7 cellular contexts compared by ENCODE assay signal in the genomic region with DNA sequence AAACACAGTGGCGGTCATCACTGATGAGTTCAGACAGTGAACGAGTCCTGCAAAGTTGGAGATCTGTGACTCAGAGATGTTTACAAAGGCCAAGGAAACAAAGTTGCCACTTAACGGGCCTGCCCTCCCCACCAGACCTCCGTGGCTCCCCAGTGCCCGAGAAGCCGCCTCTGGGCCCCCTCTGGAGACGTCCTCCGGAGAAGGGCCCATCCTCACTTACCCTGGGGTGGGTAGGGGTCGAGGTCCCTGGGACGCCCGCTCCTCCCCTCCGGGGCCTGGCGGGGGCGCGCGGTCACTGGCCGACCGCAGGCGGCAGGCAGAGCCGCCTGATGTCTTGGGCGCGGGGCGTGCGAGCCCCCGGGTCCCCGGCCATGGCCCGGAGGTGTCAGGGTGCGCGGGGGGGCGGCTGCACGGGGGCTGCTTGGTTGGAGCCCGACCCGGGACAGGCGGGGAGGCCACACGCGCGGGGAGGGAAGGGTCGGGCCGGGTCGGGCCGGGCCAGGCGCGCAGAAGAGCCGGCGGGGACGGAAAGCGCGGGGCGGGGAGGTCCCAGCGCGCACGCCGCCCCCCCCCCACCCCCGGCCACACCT. TPM values are rescaled to one million over a fixed set of nuclear protein-coding genes. Genes with fewer than 3 reads are reported as not detected.
DNase-seq lines count a peak whose midpoint lies in the region; ATAC-seq and TF ChIP-seq lines count a peak whose summit lies in the region.

No MANE protein-coding gene starts in this region.

- peaks cover 14% of the 10 kb centered on the region for H3K4me1 ChIP-seq in effector memory CD4-positive, alpha-beta T cell (ENCODE audit: control insufficient read depth, insufficient read depth, low read length, poor library complexity, severe bottlenecking)
- H3K4me1 ChIP-seq in mesendoderm (ENCODE audit: control insufficient read depth, low read depth, low read length) (no peaks in the 10 kb centered on the region), upper lobe of left lung (peaks cover 24 to 37% (median 32%) of the 10 kb centered on the region in 4 donors)

- no CpG with 5 or more reads among the region's 54 CpGs for WGBS in mesendoderm (ENCODE audit: extremely low coverage, insufficient coverage, low lambda C conversion rate)
- 1 to 3% methylated on average over 8 to 10 of the region's 54 CpGs for WGBS in upper lobe of left lung, 2 donors

- no peak overlapping the region for H2BK5ac ChIP-seq in mesendoderm (ENCODE audit: low read length)

- no peaks in the 10 kb centered on the region for H3K9me3 ChIP-seq in effector memory CD4-positive, alpha-beta T cell (ENCODE audit: control insufficient read depth, low read length)
- no peaks in the 10 kb centered on the region for H3K9me3 ChIP-seq in upper lobe of left lung

- TF ChIP-seq POLR2A in upper lobe of left lung (IDR thresholded peaks at IDR 0.05) = peak in 2 of 4 donors; percentile 19 to 27

- peak in 2 of 6 experiments; percentile 10 to 26 for TF ChIP-seq CTCF in upper lobe of left lung (IDR thresholded peaks at IDR 0.05)

- no peak overlapping the region for H3K23ac ChIP-seq in mesendoderm (ENCODE audit: low read length)

- ATAC-seq in GM18909 (IDR thresholded peaks at IDR 0.05; ENCODE audit: poor library complexity, unreplicated experiment) (peak; percentile 50), HG02981 (IDR thresholded peaks at IDR 0.05; ENCODE audit: unreplicated experiment) (peak; percentile 41), SK-N-SH treated with all-trans-retinoic acid at 6 μM for 48 hours (peak; percentile 71), upper lobe of left lung (ENCODE audit: low FRiP score in 2 of 2) (peak in 1 of 2 donors; percentile 67)

- H3K27ac ChIP-seq in effector memory CD4-positive, alpha-beta T cell (ENCODE audit: insufficient read depth, low read length, poor library complexity, severe bottlenecking) = peak overlapping the region; percentile 57
- H3K27ac ChIP-seq in mesendoderm (ENCODE audit: low read depth, low read length) (peak overlapping the region; percentile 49), upper lobe of left lung (peak overlapping the region; percentile 92 to 95 (median 92))

- H4K5ac ChIP-seq in mesendoderm (ENCODE audit: low read length) = no peak overlapping the region

- TF ChIP-seq EP300 in upper lobe of left lung (IDR thresholded peaks at IDR 0.05) = no peak

- H3K4me2 ChIP-seq in mesendoderm (ENCODE audit: low read length) = peak overlapping the region; percentile 66

- H3K4me3 ChIP-seq in effector memory CD4-positive, alpha-beta T cell (ENCODE audit: insufficient read depth, low read depth, low read length, poor library complexity, severe bottlenecking) = peak overlapping the region; percentile 75
- H3K4me3 ChIP-seq in mesendoderm (ENCODE audit: low read length) (peak overlapping the region; percentile 87), upper lobe of left lung (peak overlapping the region; percentile 74 to 98 (median 92))

- peak overlapping the region; percentile 92 for H3K56ac ChIP-seq in mesendoderm (ENCODE audit: low read length)

- peaks cover 44% of the 10 kb centered on the region for H3K79me2 ChIP-seq in mesendoderm (ENCODE audit: control insufficient read depth, insufficient read depth, low read length)

- peak overlapping the region; percentile 85 for H3K9ac ChIP-seq in mesendoderm (ENCODE audit: low read length)

- peak in 1 of 3 donors; percentile 4 for DNase-seq in effector memory CD4-positive, alpha-beta T cell
- DNase-seq in mesendoderm = peak; percentile 70
- peak; percentile 47 to 91 for DNase-seq in upper lobe of left lung
- DNase-seq in DMS114 treated with DMSO at 0.1 percent for 48 hours (lab: John Stamatoyannopoulos, UW; ENCODE audit: unreplicated experiment) = no peak

- H4K8ac ChIP-seq in mesendoderm (ENCODE audit: low read depth, low read length) = peak overlapping the region; percentile 99

- peak overlapping the region; percentile 89 for H3K4ac ChIP-seq in mesendoderm (ENCODE audit: low read depth, low read length)

- H2BK15ac ChIP-seq in mesendoderm (replicated peaks; ENCODE audit: low read depth) = no peak overlapping the region

- peaks cover 5% of the 10 kb centered on the region for H3K79me1 ChIP-seq in mesendoderm (ENCODE audit: low read length)

- H2BK120ac ChIP-seq in mesendoderm (ENCODE audit: low read depth, low read length) = peak overlapping the region; percentile 95

- no peaks in the 10 kb centered on the region for H3K36me3 ChIP-seq in effector memory CD4-positive, alpha-beta T cell (ENCODE audit: control insufficient read depth, insufficient read depth, low read length)
- H3K36me3 ChIP-seq in mesendoderm (ENCODE audit: control insufficient read depth, insufficient read depth, low read length) (peaks cover 2% of the 10 kb centered on the region), upper lobe of left lung (peaks cover 0 to 8% (median 2%) of the 10 kb centered on the region in 4 donors)

- no peaks in the 10 kb centered on the region for H3K27me3 ChIP-seq in effector memory CD4-positive, alpha-beta T cell (replicated peaks; ENCODE audit: control insufficient read depth, insufficient read depth, low read length, poor library complexity, severe bottlenecking)
- H3K27me3 ChIP-seq in mesendoderm (ENCODE audit: insufficient read depth, low read length, poor library complexity) (no peaks in the 10 kb centered on the region), upper lobe of left lung (no peaks in the 10 kb centered on the region)

- peak overlapping the region; percentile 100 for H3K18ac ChIP-seq in mesendoderm (ENCODE audit: low read length)

- H2AK5ac ChIP-seq in mesendoderm (ENCODE audit: low read length) = no peak overlapping the region

TF ChIP-seq in SK-N-SH treated with all-trans-retinoic acid at 6 μM for 48 hours, 23 proteins besides CTCF, POLR2A, EP300 and RAD21:
- TF ChIP-seq TOX (CRISPR knock-in tag; IDR thresholded peaks at IDR 0.05; ENCODE audit: borderline replicate concordance) (no peak), ZC3H10 (CRISPR knock-in tag; IDR thresholded peaks at IDR 0.05) (no peak), PATZ1 (CRISPR knock-in tag; IDR thresholded peaks at IDR 0.05; ENCODE audit: borderline replicate concordance) (peak; percentile 21; the same call in 1 of the 2 replicates)

RNA-seq across cellular contexts. Expression of gene DHRSX, which starts 0.6 kb away (rescaled TPM):
- polyA plus RNA-seq in mesendoderm (2013, experiment 1 of 2) = 15.7 TPM
- 15.1 TPM for polyA plus RNA-seq in mesendoderm (2013, experiment 2 of 2)
- total RNA-seq in upper lobe of left lung = 10 to 100 TPM; 18.2 to 34.8 (median 21.2) TPM

RNA-seq across cellular contexts. Expression of gene ZBED1, which starts 0.6 kb away (rescaled TPM):
- polyA plus RNA-seq in mesendoderm (2013, experiment 1 of 2) = 19.3 TPM
- polyA plus RNA-seq in mesendoderm (2013, experiment 2 of 2) = 17.8 TPM
- total RNA-seq in upper lobe of left lung = 10 to 100 TPM; 33.2 to 48.7 (median 41.6) TPM
